19 cellular contexts compared by ENCODE assay signal in genomic region chr7:150858236-150859197, GRCh38. TPM values are rescaled to one million over a fixed set of nuclear protein-coding genes. Genes with fewer than 3 reads are reported as not detected.
"Had no signal": no experiment of that assay in that cellular context is flagged by ENCODE, and none has a peak within 500 bp of the region (broad histone marks: within the 10 kb centered on the region; RNA-seq: fewer than 3 reads in every experiment).

No MANE protein-coding gene starts in this region.

- H3K4me1 Mint-ChIP-seq: activated naive CD8-positive, alpha-beta T cell treated with anti-CD3 and anti-CD28 coated beads, Interleukin-2, amount 10 ng/mL, durations not matched to agents 7 days and 5 days; neural progenitor cell; stimulated activated naive B cell treated with anti-CD40 and anti-IgM and Interleukin-4, amounts not matched to agents 10 μg/mL and 1 μg/mL and 100 μg/mL, for 72 hours had no signal

- H3K27me3 ChIP-seq: neural progenitor cell, ovary, upper lobe of right lung had no signal

- H3K27ac Mint-ChIP-seq: activated naive CD8-positive, alpha-beta T cell treated with anti-CD3 and anti-CD28 coated beads, Interleukin-2, amount 10 ng/mL, durations not matched to agents 7 days and 5 days; neural progenitor cell; stimulated activated naive B cell treated with anti-CD40 and anti-IgM and Interleukin-4, amounts not matched to agents 10 μg/mL and 1 μg/mL and 100 μg/mL, for 72 hours had no signal

- H3K9me3 Mint-ChIP-seq: activated naive CD8-positive, alpha-beta T cell treated with anti-CD3 and anti-CD28 coated beads, Interleukin-2, amount 10 ng/mL, durations not matched to agents 7 days and 5 days; stimulated activated naive B cell treated with anti-CD40 and anti-IgM and Interleukin-4, amounts not matched to agents 10 μg/mL and 1 μg/mL and 100 μg/mL, for 72 hours had no signal

- H3K27ac ChIP-seq: dorsolateral prefrontal cortex, gastrocnemius medialis, neural progenitor cell, ovary, psoas muscle, SK-N-MC, upper lobe of right lung had no signal

- DNase-seq: activated naive CD8-positive, alpha-beta T cell treated with anti-CD3 and anti-CD28 coated beads, Interleukin-2, amount 10 ng/mL, durations not matched to agents 7 days and 5 days; amygdala; erythroblast; gastrocnemius medialis; kidney; mammary epithelial cell; psoas muscle; right cardiac atrium; small intestine; stimulated activated CD4-positive, alpha-beta T cell treated with anti-CD3 and anti-CD28 coated beads, Interleukin-15, amount 100 ng/mL, for 24 hours; stimulated activated CD4-positive, alpha-beta T cell treated with anti-CD3 and anti-CD28 coated beads, Interleukin-4, amount 100 ng/mL, for 24 hours; stimulated activated naive B cell treated with anti-CD40 and anti-IgM and Interleukin-4, amounts not matched to agents 10 μg/mL and 1 μg/mL and 100 μg/mL, for 72 hours; T-helper 9 cell; upper lobe of right lung had no signal

- H3K4me3 Mint-ChIP-seq: activated naive CD8-positive, alpha-beta T cell treated with anti-CD3 and anti-CD28 coated beads, Interleukin-2, amount 10 ng/mL, durations not matched to agents 7 days and 5 days; neural progenitor cell; stimulated activated naive B cell treated with anti-CD40 and anti-IgM and Interleukin-4, amounts not matched to agents 10 μg/mL and 1 μg/mL and 100 μg/mL, for 72 hours had no signal

- H3K4me3 ChIP-seq: dorsolateral prefrontal cortex, gastrocnemius medialis, neural progenitor cell, ovary, psoas muscle, SK-N-MC, upper lobe of right lung had no signal

- H3K4me1 ChIP-seq: gastrocnemius medialis, psoas muscle, upper lobe of right lung had no signal

- H3K36me3 ChIP-seq: gastrocnemius medialis, neural progenitor cell, ovary, upper lobe of right lung had no signal

- H3K36me3 Mint-ChIP-seq: activated naive CD8-positive, alpha-beta T cell treated with anti-CD3 and anti-CD28 coated beads, Interleukin-2, amount 10 ng/mL, durations not matched to agents 7 days and 5 days; neural progenitor cell; stimulated activated naive B cell treated with anti-CD40 and anti-IgM and Interleukin-4, amounts not matched to agents 10 μg/mL and 1 μg/mL and 100 μg/mL, for 72 hours had no signal

- H3K9me3 ChIP-seq: gastrocnemius medialis, ovary, psoas muscle, upper lobe of right lung had no signal

RNA-seq across cellular contexts. Expression of gene AOC1, which starts 6.2 kb away (rescaled TPM):
- total RNA-seq: activated CD8-positive, alpha-beta memory T cell treated with anti-CD3 and anti-CD28 coated beads for 36 hours; activated naive CD8-positive, alpha-beta T cell treated with anti-CD3 and anti-CD28 coated beads, Interleukin-2, amount 10 ng/mL, durations not matched to agents 7 days and 5 days; mammary epithelial cell had no signal
- polyA plus RNA-seq: mammary epithelial cell, ovary, right cardiac atrium had no signal

RNA-seq across cellular contexts. Expression of gene TMEM176A, which starts 57.9 kb away (rescaled TPM):
- total RNA-seq: activated CD8-positive, alpha-beta memory T cell treated with anti-CD3 and anti-CD28 coated beads for 36 hours; mammary epithelial cell had no signal
- polyA plus RNA-seq: mammary epithelial cell had no signal

RNA-seq across cellular contexts. Expression of gene TMEM176B, which starts 58.4 kb away (rescaled TPM):
- total RNA-seq: activated CD8-positive, alpha-beta memory T cell treated with anti-CD3 and anti-CD28 coated beads for 36 hours had no signal
- polyA plus RNA-seq: mammary epithelial cell had no signal
